ENCODE assay signal across 9 cellular contexts in genomic region chr2:126817172-126817571, GRCh38.
"Had no signal": no experiment of that assay in that cellular context is flagged by ENCODE, and none has a peak within 500 bp of the region (broad histone marks: within the 10 kb centered on the region; RNA-seq: fewer than 3 reads in every experiment).

No MANE protein-coding gene starts in this region.

- ATAC-seq: GM23338, HCT116 had no signal

- H3K36me3 ChIP-seq: HAP-1 had no signal

- H3K4me3 ChIP-seq: GM23248, GM23338, HAP-1 had no signal

- H3K4me1 Mint-ChIP-seq: GM23338, H9 had no signal

- H3K9me3 ChIP-seq: HAP-1 had no signal

- H3K9me3 Mint-ChIP-seq: GM23338, HFFc6 had no signal

- H3K4me1 ChIP-seq: HAP-1 had no signal

- DNase-seq: GM23248, GOT3, H7, H9, HCEC 1CT, HFFc6 had no signal

- H3K27ac Mint-ChIP-seq: GM23338, H9, HFFc6 had no signal

- H3K4me3 Mint-ChIP-seq: GM23338, H9, HFFc6 had no signal

- H3K27ac ChIP-seq: GM23248 had no signal
